Comparison of ENCODE assay signal across 17 cellular contexts in the genomic region with DNA sequence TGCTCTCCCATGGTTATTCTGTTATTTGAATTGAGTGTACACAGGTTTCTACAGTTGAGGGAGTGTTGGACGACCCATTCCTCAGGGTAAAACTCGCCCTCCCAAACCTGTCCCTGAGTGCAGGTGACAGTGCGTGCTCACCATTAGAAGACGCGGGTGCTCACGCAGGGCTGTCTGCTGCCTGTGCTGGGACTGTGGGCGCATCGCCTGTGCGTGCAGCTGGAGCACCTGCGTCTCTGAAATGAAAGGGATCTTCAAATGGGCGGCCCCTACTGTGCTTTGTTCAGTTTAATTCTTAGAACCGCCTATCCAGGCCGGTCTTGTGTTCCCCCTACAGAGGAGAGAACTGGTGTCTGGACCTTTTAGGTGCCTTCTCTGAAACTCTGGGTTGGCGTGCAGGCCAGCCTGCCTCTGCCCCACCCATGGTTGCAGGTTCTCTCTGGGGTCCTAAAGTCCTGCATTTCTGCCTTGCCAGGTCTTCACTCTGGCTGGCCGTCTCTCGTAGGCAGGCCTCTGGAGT.
DNase-seq lines count a peak whose midpoint lies in the region; ATAC-seq and TF ChIP-seq lines count a peak whose summit lies in the region.
"Had no signal": no experiment of that assay in that cellular context is flagged by ENCODE, and none has a peak within 500 bp of the region (broad histone marks: within the 10 kb centered on the region; RNA-seq: fewer than 3 reads in every experiment).

No MANE protein-coding gene starts in this region.

- no peaks in the 10 kb centered on the region for H3K9me3 ChIP-seq in CD4-positive, alpha-beta T cell (ENCODE audit: control insufficient read depth, low read length)
- H3K9me3 ChIP-seq in naive thymus-derived CD4-positive, alpha-beta T cell (ENCODE audit: control insufficient read depth in 2 of 3, low read length in 3 of 3), result no peaks in the 10 kb centered on the region
- no peaks in the 10 kb centered on the region for H3K9me3 ChIP-seq in lower lobe of right lung
- H3K9me3 ChIP-seq: suprapubic skin had no signal

- H3K36me3 ChIP-seq in naive thymus-derived CD4-positive, alpha-beta T cell (ENCODE audit: control insufficient read depth in 2 of 3, insufficient read depth in 3 of 3, low read length in 3 of 3), result no peaks in the 10 kb centered on the region
- H3K36me3 ChIP-seq in lower lobe of right lung, result no peaks in the 10 kb centered on the region
- H3K36me3 ChIP-seq: suprapubic skin had no signal

- intact Hi-C loops in CD4-positive, alpha-beta T cell (cut with DNase I, micrococcal nuclease), result loop anchor here in 1 of 2 experiments (10.0 kb wide), 3 partner anchors 46 to 154 kb away; partner anchors contain the start of gene PCBP3
- intact Hi-C loops in activated CD4-positive, alpha-beta memory T cell treated with anti-CD3 and anti-CD28 coated beads for 36 hours (cut with micrococcal nuclease), result loop anchor here (2.0 kb wide), 2 partner anchors 126 to 218 kb away; partner anchors contain the start of gene PCBP3
- intact Hi-C loops in naive thymus-derived CD4-positive, alpha-beta T cell (cut with micrococcal nuclease), result loop anchor here (2.0 to 5.0 kb wide), 5 partner anchors 48 to 217 kb away; no protein-coding TSS in a partner anchor
- intact Hi-C loops in lower lobe of right lung (cut with DNase I), result no loop called here

- no peaks in the 10 kb centered on the region for H3K36me3 Mint-ChIP-seq in CD4-positive, alpha-beta T cell (ENCODE audit: low read depth)
- no peaks in the 10 kb centered on the region for H3K36me3 Mint-ChIP-seq in activated CD4-positive, alpha-beta memory T cell treated with anti-CD3 and anti-CD28 coated beads for 36 hours
- peaks cover 0 to 5% (median 1%) of the 10 kb centered on the region in 5 donors for H3K36me3 Mint-ChIP-seq in naive thymus-derived CD4-positive, alpha-beta T cell

- POLR2A ChIA-PET in CD4-positive, alpha-beta T cell (lab: Charles Lee), result no interaction called here
- POLR2A ChIA-PET in activated CD4-positive, alpha-beta memory T cell treated with anti-CD3 and anti-CD28 coated beads for 36 hours (lab: Charles Lee), result interaction anchor here (1.1 kb wide), 1 partner anchor 50 kb away, joined by 4 read pairs; no protein-coding TSS in a partner anchor
- POLR2A ChIA-PET in naive thymus-derived CD4-positive, alpha-beta T cell (lab: Charles Lee), result interaction anchor here (0.6 kb wide), 1 partner anchor 163 kb away, joined by 4 read pairs; no protein-coding TSS in a partner anchor

- H3K4me1 Mint-ChIP-seq in CD4-positive, alpha-beta T cell (ENCODE audit: low read depth), result peaks cover 49% of the 10 kb centered on the region
- H3K4me1 Mint-ChIP-seq in activated CD4-positive, alpha-beta memory T cell treated with anti-CD3 and anti-CD28 coated beads for 36 hours (ENCODE audit: low read depth), result peaks cover 41% of the 10 kb centered on the region
- H3K4me1 Mint-ChIP-seq in naive thymus-derived CD4-positive, alpha-beta T cell, result peaks cover 15 to 51% (median 38%) of the 10 kb centered on the region in 7 donors
- H3K4me1 Mint-ChIP-seq: B cell; central memory CD8-positive, alpha-beta T cell had no signal

- no peaks in the 10 kb centered on the region for H3K27me3 ChIP-seq in CD4-positive, alpha-beta T cell (ENCODE audit: control insufficient read depth, insufficient read depth, low read length)
- no peaks in the 10 kb centered on the region for H3K27me3 ChIP-seq in naive thymus-derived CD4-positive, alpha-beta T cell (ENCODE audit: control insufficient read depth in 2 of 2, insufficient read depth in 2 of 2, low read length in 2 of 2)
- no peaks in the 10 kb centered on the region for H3K27me3 ChIP-seq in lower lobe of right lung (ENCODE audit: low read depth)
- H3K27me3 ChIP-seq: foreskin keratinocyte, suprapubic skin had no signal

- peak; percentile 39 for ATAC-seq in CD4-positive, alpha-beta T cell (ENCODE audit: poor library complexity)
- peak; percentile 40 for ATAC-seq in naive thymus-derived CD4-positive, alpha-beta T cell
- no peak for ATAC-seq in lower lobe of right lung
- no peak for ATAC-seq in HG03378 (IDR thresholded peaks at IDR 0.05; ENCODE audit: unreplicated experiment)
- ATAC-seq: foreskin keratinocyte, left ventricle myocardium superior had no signal

- peak; percentile 13 for DNase-seq in NCI-H345 (lab: John Stamatoyannopoulos, UW)
- DNase-seq in NCI-H345 treated with DMSO at 0.1 percent for 48 hours (lab: John Stamatoyannopoulos, UW; ENCODE audit: unreplicated experiment), result no peak
- peak in 1 of 10 experiments; percentile 26 for DNase-seq in CD4-positive, alpha-beta T cell
- DNase-seq in activated CD4-positive, alpha-beta memory T cell treated with anti-CD3 and anti-CD28 coated beads for 36 hours, result no peak
- peak in 4 of 9 donors; percentile 16 to 27 (median 18) for DNase-seq in naive thymus-derived CD4-positive, alpha-beta T cell
- DNase-seq in lower lobe of right lung, result no peak
- no peak for DNase-seq in SKM-1 (lab: John Stamatoyannopoulos, UW; ENCODE audit: unreplicated experiment)
- DNase-seq: activated gamma-delta T cell, erythroblast, foreskin keratinocyte, left ventricle myocardium superior, NCI-H526 treated with DMSO at 0.1 percent for 48 hours had no signal

- peak overlapping the region; percentile 77 for H3K4me3 Mint-ChIP-seq in CD4-positive, alpha-beta T cell
- peak overlapping the region; percentile 31 for H3K4me3 Mint-ChIP-seq in activated CD4-positive, alpha-beta memory T cell treated with anti-CD3 and anti-CD28 coated beads for 36 hours
- H3K4me3 Mint-ChIP-seq in naive thymus-derived CD4-positive, alpha-beta T cell, result peak overlapping the region in 8 of 10 donors; percentile 1 to 76 (median 50)
- H3K4me3 Mint-ChIP-seq: B cell; central memory CD8-positive, alpha-beta T cell had no signal

- CTCF ChIA-PET in CD4-positive, alpha-beta T cell (lab: Charles Lee), result no interaction called here
- CTCF ChIA-PET in activated CD4-positive, alpha-beta memory T cell treated with anti-CD3 and anti-CD28 coated beads for 36 hours (lab: Charles Lee), result no interaction called here
- CTCF ChIA-PET in naive thymus-derived CD4-positive, alpha-beta T cell (lab: Charles Lee), result interaction anchor here (0.6 kb wide), 1 partner anchor 46 kb away, joined by 3 read pairs; no protein-coding TSS in a partner anchor

- H3K27ac Mint-ChIP-seq in CD4-positive, alpha-beta T cell, result peak overlapping the region; percentile 94
- H3K27ac Mint-ChIP-seq in activated CD4-positive, alpha-beta memory T cell treated with anti-CD3 and anti-CD28 coated beads for 36 hours, result peak overlapping the region; percentile 87
- H3K27ac Mint-ChIP-seq in naive thymus-derived CD4-positive, alpha-beta T cell, result peak overlapping the region; percentile 26 to 97 (median 94)
- H3K27ac Mint-ChIP-seq: B cell had no signal

- no peak overlapping the region for H3K4me3 ChIP-seq in naive thymus-derived CD4-positive, alpha-beta T cell (ENCODE audit: low read length)
- no peak overlapping the region for H3K4me3 ChIP-seq in lower lobe of right lung
- H3K4me3 ChIP-seq: smooth muscle cell, suprapubic skin had no signal

- H3K27ac ChIP-seq in CD4-positive, alpha-beta T cell (ENCODE audit: low read depth, low read length), result no peak overlapping the region
- no peak overlapping the region for H3K27ac ChIP-seq in naive thymus-derived CD4-positive, alpha-beta T cell (ENCODE audit: low read depth, low read length)
- no peak overlapping the region for H3K27ac ChIP-seq in lower lobe of right lung
- H3K27ac ChIP-seq: foreskin keratinocyte, suprapubic skin had no signal

- TF ChIP-seq CTCF in CD4-positive, alpha-beta T cell (IDR thresholded peaks at IDR 0.05), result no peak
- no peak for TF ChIP-seq CTCF in lower lobe of right lung (IDR thresholded peaks at IDR 0.05)

- no peaks in the 10 kb centered on the region for H3K27me3 Mint-ChIP-seq in CD4-positive, alpha-beta T cell
- H3K27me3 Mint-ChIP-seq in activated CD4-positive, alpha-beta memory T cell treated with anti-CD3 and anti-CD28 coated beads for 36 hours, result no peaks in the 10 kb centered on the region
- H3K27me3 Mint-ChIP-seq in naive thymus-derived CD4-positive, alpha-beta T cell, result no peaks in the 10 kb centered on the region
- H3K27me3 Mint-ChIP-seq: B cell had no signal

- peaks cover 0 to 29% of the 10 kb centered on the region in 2 donors for H3K4me1 ChIP-seq in naive thymus-derived CD4-positive, alpha-beta T cell (ENCODE audit: control insufficient read depth in 2 of 2, insufficient read depth in 2 of 2, low read length in 2 of 2)
- no peaks in the 10 kb centered on the region for H3K4me1 ChIP-seq in lower lobe of right lung
- H3K4me1 ChIP-seq: foreskin keratinocyte, suprapubic skin had no signal

- no peaks in the 10 kb centered on the region for H3K9me3 Mint-ChIP-seq in CD4-positive, alpha-beta T cell
- H3K9me3 Mint-ChIP-seq in activated CD4-positive, alpha-beta memory T cell treated with anti-CD3 and anti-CD28 coated beads for 36 hours, result peaks cover 5% of the 10 kb centered on the region
- peaks cover 0 to 7% (median 0%) of the 10 kb centered on the region in 11 donors for H3K9me3 Mint-ChIP-seq in naive thymus-derived CD4-positive, alpha-beta T cell
- H3K9me3 Mint-ChIP-seq: central memory CD8-positive, alpha-beta T cell had no signal

Comparison
In these comparisons a context has a peak if more than half of its experiments do, and no peak if none do; other contexts are left out.
1. ATAC-seq: peak in CD4-positive, alpha-beta T cell (single experiment) and naive thymus-derived CD4-positive, alpha-beta T cell (single experiment); none in lower lobe of right lung (0 of 2) and HG03378 (single experiment).
2. Peak in every context shown above with its lines, with median percentiles within 50 percentile points of each other: H3K27ac Mint-ChIP-seq and H3K4me3 Mint-ChIP-seq.